In genomic region chr11:9914064-9914463, GRCh38 we compare ENCODE assay signal across 18 cellular contexts.
DNase-seq lines count a peak whose midpoint lies in the region; ATAC-seq, FAIRE-seq and TF ChIP-seq lines count a peak whose summit lies in the region.
"Had no signal": no experiment of that assay in that cellular context is flagged by ENCODE, and none has a peak within 500 bp of the region (broad histone marks: within the 10 kb centered on the region; RNA-seq: fewer than 3 reads in every experiment).

No MANE protein-coding gene starts in this region.

- H3K4me1 Mint-ChIP-seq in stimulated activated naive CD8-positive, alpha-beta T cell treated with anti-CD3 and anti-CD28 coated beads, Interleukin-15, Interleukin-2, amounts not matched to agents 100 ng/mL and 50 ng/mL, for 24 hours (ENCODE audit: low read depth) = no peaks in the 10 kb centered on the region
- H3K4me1 Mint-ChIP-seq in stimulated activated naive CD8-positive, alpha-beta T cell treated with anti-CD3 and anti-CD28 coated beads, Interleukin-15, amount 100 ng/mL, for 72 hours = no peaks in the 10 kb centered on the region

- H3K4me2 ChIP-seq in smooth muscle cell = peak overlapping the region; percentile 27
- H3K4me2 ChIP-seq: BLaER1 treated with 17β-estradiol and CSF1 and Interleukin-3, amounts not matched to agents 10 nM and 100 nM had no signal

- H3K4me1 ChIP-seq in smooth muscle cell (ENCODE audit: low read depth) = no peaks in the 10 kb centered on the region
- H3K4me1 ChIP-seq: BLaER1 treated with 17β-estradiol and CSF1 and Interleukin-3, amounts not matched to agents 10 nM and 100 nM had no signal

- no peaks in the 10 kb centered on the region for H3K9me3 ChIP-seq in smooth muscle cell (replicated peaks; ENCODE audit: low read depth)
- H3K9me3 ChIP-seq: BLaER1 treated with 17β-estradiol and CSF1 and Interleukin-3, amounts not matched to agents 10 nM and 100 nM had no signal

- H3K36me3 Mint-ChIP-seq in stimulated activated naive CD8-positive, alpha-beta T cell treated with anti-CD3 and anti-CD28 coated beads, Interleukin-15, Interleukin-2, amounts not matched to agents 100 ng/mL and 50 ng/mL, for 24 hours (ENCODE audit: low read depth) = peaks cover 5% of the 10 kb centered on the region

- no peak overlapping the region for H3K9ac ChIP-seq in smooth muscle cell (ENCODE audit: low read depth)
- H3K9ac ChIP-seq: BLaER1 treated with 17β-estradiol and CSF1 and Interleukin-3, amounts not matched to agents 10 nM and 100 nM had no signal

- no peak overlapping the region for H2AFZ ChIP-seq in smooth muscle cell (ENCODE audit: low read depth)

- no peak overlapping the region for H3K27ac ChIP-seq in smooth muscle cell (ENCODE audit: low read depth)
- H3K27ac ChIP-seq: BLaER1 treated with 17β-estradiol and CSF1 and Interleukin-3, amounts not matched to agents 10 nM and 100 nM; HL-60 had no signal

- peak overlapping the region; percentile 32 for H3K27ac Mint-ChIP-seq in stimulated activated naive CD8-positive, alpha-beta T cell treated with anti-CD3 and anti-CD28 coated beads, Interleukin-15, Interleukin-2, amounts not matched to agents 100 ng/mL and 50 ng/mL, for 24 hours
- no peak overlapping the region for H3K27ac Mint-ChIP-seq in stimulated activated naive CD8-positive, alpha-beta T cell treated with anti-CD3 and anti-CD28 coated beads, Interleukin-15, amount 100 ng/mL, for 72 hours
- H3K27ac Mint-ChIP-seq: CD4-positive, alpha-beta T cell; H9 had no signal

- no peak for TF ChIP-seq CTCF in choroid plexus epithelial cell (conservative IDR thresholded peaks at IDR 0.05; ENCODE audit: low read depth, low read length)
- no peak for TF ChIP-seq CTCF in smooth muscle cell (IDR thresholded peaks at IDR 0.05; ENCODE audit: borderline replicate concordance, insufficient read depth, poor library complexity, severe bottlenecking)

- ATAC-seq in stimulated activated naive CD8-positive, alpha-beta T cell treated with anti-CD3 and anti-CD28 coated beads, Interleukin-15, amount 100 ng/mL, for 72 hours = no peak

- 19% methylated on average over 2 of the region's 2 CpGs for WGBS in smooth muscle cell (ENCODE audit: low lambda C conversion rate)

- no peaks in the 10 kb centered on the region for H4K20me1 ChIP-seq in smooth muscle cell (ENCODE audit: low read depth)
- H4K20me1 ChIP-seq: BLaER1 treated with 17β-estradiol and CSF1 and Interleukin-3, amounts not matched to agents 10 nM and 100 nM had no signal

- no peak for FAIRE-seq in HTR-8/SVneo (lab: Jason Lieb, UNC)
- FAIRE-seq: GM12892, GM19239 had no signal

- H3K9me3 Mint-ChIP-seq in stimulated activated naive CD8-positive, alpha-beta T cell treated with anti-CD3 and anti-CD28 coated beads, Interleukin-15, Interleukin-2, amounts not matched to agents 100 ng/mL and 50 ng/mL, for 24 hours = no peaks in the 10 kb centered on the region
- no peaks in the 10 kb centered on the region for H3K9me3 Mint-ChIP-seq in stimulated activated naive CD8-positive, alpha-beta T cell treated with anti-CD3 and anti-CD28 coated beads, Interleukin-15, amount 100 ng/mL, for 72 hours
- H3K9me3 Mint-ChIP-seq: CD4-positive, alpha-beta T cell; H9 had no signal

- no peaks in the 10 kb centered on the region for H3K36me3 ChIP-seq in smooth muscle cell (ENCODE audit: low read depth)

- no peaks in the 10 kb centered on the region for H3K79me2 ChIP-seq in smooth muscle cell (ENCODE audit: low read depth)

- no peak for DNase-seq in stimulated activated naive CD8-positive, alpha-beta T cell treated with anti-CD3 and anti-CD28 coated beads, Interleukin-15, amount 100 ng/mL, for 72 hours
- DNase-seq in choroid plexus epithelial cell (ENCODE audit: low read depth) = peak; percentile 19
- peak; percentile 44 for DNase-seq in iris pigment epithelial cell (ENCODE audit: low read depth)
- DNase-seq in smooth muscle cell (lab: John Stamatoyannopoulos, UW; ENCODE audit: unreplicated experiment) = no peak
- no peak for DNase-seq in HTR-8/SVneo (ENCODE audit: insufficient read length, low spot score)
- DNase-seq in NCI-H2029 treated with DMSO at 0.1 percent for 48 hours (lab: John Stamatoyannopoulos, UW) = no peak
- no peak for DNase-seq in C1 segment of cervical spinal cord (lab: John Stamatoyannopoulos, UW)
- DNase-seq: 8988T; CD4-positive, alpha-beta T cell; DMS79 treated with DMSO at 0.1 percent for 48 hours; GDM1; GOT3; H9 had no signal

- no peak overlapping the region for H3K4me3 Mint-ChIP-seq in stimulated activated naive CD8-positive, alpha-beta T cell treated with anti-CD3 and anti-CD28 coated beads, Interleukin-15, Interleukin-2, amounts not matched to agents 100 ng/mL and 50 ng/mL, for 24 hours
- no peak overlapping the region for H3K4me3 Mint-ChIP-seq in stimulated activated naive CD8-positive, alpha-beta T cell treated with anti-CD3 and anti-CD28 coated beads, Interleukin-15, amount 100 ng/mL, for 72 hours
- H3K4me3 Mint-ChIP-seq: CD4-positive, alpha-beta T cell; H9 had no signal

- H3F3A ChIP-seq in smooth muscle cell (ENCODE audit: low read depth) = no peaks in the 10 kb centered on the region

- H3K27me3 Mint-ChIP-seq in stimulated activated naive CD8-positive, alpha-beta T cell treated with anti-CD3 and anti-CD28 coated beads, Interleukin-15, Interleukin-2, amounts not matched to agents 100 ng/mL and 50 ng/mL, for 24 hours = no peaks in the 10 kb centered on the region
- H3K27me3 Mint-ChIP-seq in stimulated activated naive CD8-positive, alpha-beta T cell treated with anti-CD3 and anti-CD28 coated beads, Interleukin-15, amount 100 ng/mL, for 72 hours = no peaks in the 10 kb centered on the region
- H3K27me3 Mint-ChIP-seq: CD4-positive, alpha-beta T cell had no signal

- H3K27me3 ChIP-seq in smooth muscle cell (ENCODE audit: low read depth) = no peaks in the 10 kb centered on the region
- H3K27me3 ChIP-seq: BLaER1 treated with 17β-estradiol and CSF1 and Interleukin-3, amounts not matched to agents 10 nM and 100 nM had no signal

- H3K4me3 ChIP-seq in choroid plexus epithelial cell (ENCODE audit: low read depth, low read length) (no peak overlapping the region), smooth muscle cell (no peak overlapping the region)
- H3K4me3 ChIP-seq: BLaER1 treated with 17β-estradiol and CSF1 and Interleukin-3, amounts not matched to agents 10 nM and 100 nM had no signal

Comparison
In these comparisons a context has a peak if more than half of its experiments do, and no peak if none do; other contexts are left out.
1. DNase-seq: peak in choroid plexus epithelial cell (single experiment) and iris pigment epithelial cell (single experiment); none in stimulated activated naive CD8-positive, alpha-beta T cell treated with anti-CD3 and anti-CD28 coated beads, Interleukin-15, amount 100 ng/mL, for 72 hours (0 of 2), smooth muscle cell (single experiment), HTR-8/SVneo (single experiment), NCI-H2029 treated with DMSO at 0.1 percent for 48 hours (single experiment) and C1 segment of cervical spinal cord (0 of 14).